ENCODE assay signal across 8 cellular contexts in the genomic region with DNA sequence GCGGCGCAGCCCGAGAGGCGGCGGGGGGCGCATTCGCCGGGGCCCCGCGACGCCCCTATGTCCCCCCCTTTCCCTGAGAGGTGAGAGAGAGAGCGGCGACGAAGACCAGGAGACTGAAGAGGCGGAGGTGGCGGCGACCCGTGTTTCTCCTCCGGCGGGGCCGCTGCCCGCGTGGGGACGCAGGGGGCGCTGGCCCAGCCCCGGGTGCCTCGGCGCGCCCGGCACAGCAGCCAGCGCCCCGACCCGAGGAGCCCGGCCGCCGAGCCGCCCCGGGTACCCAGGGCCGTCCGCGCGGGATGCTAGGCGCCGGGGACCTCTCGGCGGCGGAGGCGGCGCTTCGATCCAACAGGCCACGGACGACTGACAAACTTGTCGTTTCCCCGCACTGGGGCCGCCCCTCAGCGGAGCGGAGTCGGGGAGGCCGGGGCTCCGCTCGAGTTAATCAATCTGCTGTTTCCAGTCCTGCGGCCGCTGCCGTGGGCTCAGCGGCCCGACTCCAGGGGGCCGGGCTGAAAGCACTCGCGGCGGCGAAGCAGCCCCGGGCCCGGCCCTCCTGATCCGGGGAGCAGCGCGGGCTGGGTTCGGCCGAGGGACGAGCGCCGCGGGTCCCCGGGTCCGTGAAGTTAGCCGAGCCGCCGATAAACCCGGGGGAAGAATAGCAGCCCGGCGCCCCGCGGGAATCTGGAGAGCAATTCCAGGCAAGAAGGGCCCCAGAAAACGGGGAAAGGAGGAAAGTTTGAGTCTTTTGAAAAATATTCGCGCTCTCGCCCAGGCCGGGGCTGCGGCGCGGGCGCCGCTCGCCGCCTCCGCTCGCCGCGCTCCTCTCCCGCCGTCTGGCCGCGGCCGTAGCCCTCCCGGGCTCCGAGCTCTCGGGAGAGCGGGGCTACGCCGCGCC. TPM values are rescaled to one million over a fixed set of nuclear protein-coding genes. Genes with fewer than 3 reads are reported as not detected.
DNase-seq lines count a peak whose midpoint lies in the region; ATAC-seq and TF ChIP-seq lines count a peak whose summit lies in the region.

No MANE protein-coding gene starts in this region.

- in situ Hi-C loops in KBM-7 (cut with MboI; ENCODE audit: low pct_unique_long_range_greater_than_20kb, low sequenced_read_pairs) = no loop called here

- DNase-seq in GM03348 (ENCODE audit: low spot score) (peak; percentile 69), KBM-7 (peak; percentile 39), fibroblast of mammary gland (ENCODE audit: low read depth) (no peak), omental fat pad (ENCODE audit: low spot score) (no peak), mesenteric fat pad (ENCODE audit: low spot score) (no peak), A172 (ENCODE audit: low spot score) (no peak), midbrain (lab: John Stamatoyannopoulos, UW) (no peak)
- DNase-seq in activated CD8-positive, alpha-beta memory T cell treated with anti-CD3 and anti-CD28 coated beads, Interleukin-2, amount 50 U/mL, for 4 hours = peak; percentile 59

- H3K4me3 ChIP-seq in fibroblast of mammary gland (ENCODE audit: control insufficient read depth, low read depth, low read length) = peak overlapping the region; percentile 54

- TF ChIP-seq CTCF in fibroblast of mammary gland (conservative IDR thresholded peaks at IDR 0.05; ENCODE audit: control insufficient read depth, insufficient read depth, low read depth, low read length) = no peak
- no peak for TF ChIP-seq CTCF in omental fat pad (IDR thresholded peaks at IDR 0.05)

- peak; percentile 65 for ATAC-seq in omental fat pad (ENCODE audit: low FRiP score)

RNA-seq across cellular contexts. Expression of a gene that starts 0.6 kb away (rescaled TPM):
- total RNA-seq in omental fat pad (1 to 10 TPM; 2.2 to 9.5 (median 5.4) TPM), mesenteric fat pad (4.0 TPM)
- 5.8 and 10.0 TPM in 2 replicates for total RNA-seq in A172 (2014; rRNA removed; shearing (Covaris generic))

Comparison
In these comparisons a context has a peak if more than half of its experiments do, and no peak if none do; other contexts are left out.
1. DNase-seq: peak in GM03348 (single experiment), KBM-7 (single experiment) and activated CD8-positive, alpha-beta memory T cell treated with anti-CD3 and anti-CD28 coated beads, Interleukin-2, amount 50 U/mL, for 4 hours (single experiment); none in fibroblast of mammary gland (single experiment), omental fat pad (single experiment), mesenteric fat pad (single experiment), A172 (single experiment) and midbrain (single experiment).